In the genomic region with DNA sequence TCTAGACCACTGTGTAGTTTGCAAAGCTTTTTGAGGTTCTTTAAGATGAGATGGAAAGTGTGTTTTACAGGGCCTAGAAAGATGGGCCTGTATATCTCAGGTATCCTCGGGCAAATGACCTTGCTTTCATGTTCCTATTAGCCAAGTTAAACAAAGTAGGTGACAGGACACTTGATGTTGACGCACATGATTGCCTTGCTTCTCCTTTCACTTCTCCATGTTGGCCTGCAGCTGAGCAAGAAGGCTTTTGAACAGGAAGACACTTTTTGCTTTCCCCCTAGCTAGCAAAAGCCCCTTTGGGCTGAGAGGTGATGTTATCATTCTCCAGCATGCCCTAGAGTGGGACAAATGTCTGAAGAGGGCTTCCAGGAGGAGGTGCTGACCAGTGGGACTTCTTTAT, we compare ENCODE assay signal across 1 cellular context.
TF ChIP-seq lines count a peak whose summit lies in the region.

No MANE protein-coding gene starts in this region.

TF ChIP-seq in GM23338, 12 proteins besides CTCF, POLR2A, EP300 and RAD21 (continued from another document):
- no peak for TF ChIP-seq NANOG (IDR thresholded peaks at IDR 0.05; ENCODE audit: borderline replicate concordance)
- no peak for TF ChIP-seq CREB1 (CRISPR knock-in tag; IDR thresholded peaks at IDR 0.05; ENCODE audit: low read depth)
